ENCODE assay signal across 1 cellular context in the genomic region with DNA sequence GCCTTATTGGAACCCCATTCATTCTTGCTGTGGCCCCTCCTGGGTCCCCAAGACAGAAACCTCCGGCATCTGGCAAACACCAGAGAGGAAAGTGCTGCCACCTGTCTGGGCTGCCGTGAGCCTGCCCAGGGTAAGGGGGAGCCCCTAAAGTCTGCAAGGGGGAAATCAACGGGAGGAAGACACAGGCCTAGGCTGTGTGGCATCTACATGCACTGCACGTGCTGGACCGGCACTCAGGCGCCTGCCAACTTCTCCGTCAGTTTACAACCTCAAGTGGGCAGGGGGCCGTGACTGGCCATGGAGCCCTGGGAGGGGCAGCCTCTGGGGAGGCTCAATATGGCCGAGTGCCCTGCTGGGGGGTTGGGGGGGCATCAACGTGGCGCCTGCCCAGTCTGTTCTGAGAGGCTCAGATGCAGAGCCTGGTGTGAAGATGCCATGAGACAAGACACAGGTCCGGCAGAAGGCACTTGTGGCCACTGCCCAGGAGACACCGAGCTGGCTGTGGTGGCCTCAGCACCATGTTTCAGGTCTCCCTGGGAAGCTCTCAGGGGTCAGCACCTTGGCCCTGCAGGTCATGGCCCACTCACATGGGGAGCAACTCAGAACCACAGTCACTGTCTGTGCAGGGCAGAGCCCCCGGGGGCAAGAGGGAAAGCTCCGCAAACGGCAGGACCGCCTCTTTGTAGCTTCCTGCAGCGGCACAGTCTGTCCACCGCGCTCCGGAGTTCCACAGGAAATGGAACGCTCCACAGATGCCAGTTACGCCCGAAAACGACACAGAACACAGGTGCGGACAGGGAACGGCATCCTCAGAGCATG.
TF ChIP-seq lines count a peak whose summit lies in the region.

No MANE protein-coding gene starts in this region.

TF ChIP-seq in K562, 482 proteins besides CTCF, POLR2A, EP300 and RAD21:
- TF ChIP-seq ZNF121 (CRISPR knock-in tag; conservative IDR thresholded peaks at IDR 0.05) (no peak), TEAD2 (tag; IDR thresholded peaks at IDR 0.05) (no peak), TARDBP (IDR thresholded peaks at IDR 0.05) (no peak), SRF (CRISPR knock-in tag; IDR thresholded peaks at IDR 0.05) (no peak), KLF16 (IDR thresholded peaks at IDR 0.05) (no peak), ZNF766 (CRISPR knock-in tag; conservative IDR thresholded peaks at IDR 0.05) (no peak), ZNF197 (CRISPR knock-in tag; IDR thresholded peaks at IDR 0.05; ENCODE audit: low read depth) (no peak), MEF2A (IDR thresholded peaks at IDR 0.05; ENCODE audit: control insufficient read depth, low read depth, low read length) (no peak), WHSC1 (IDR thresholded peaks at IDR 0.05; ENCODE audit: low read length) (no peak), NR2C1 (IDR thresholded peaks at IDR 0.05) (no peak), NR2C1 (tag; IDR thresholded peaks at IDR 0.05) (no peak), RAD51 (IDR thresholded peaks at IDR 0.05; ENCODE audit: borderline replicate concordance, low read depth) (no peak), ZFP1 (CRISPR knock-in tag; IDR thresholded peaks at IDR 0.05) (no peak), FOXM1 (IDR thresholded peaks at IDR 0.05; ENCODE audit: low read depth) (no peak), FOXM1 (CRISPR knock-in tag; IDR thresholded peaks at IDR 0.05; ENCODE audit: low read depth) (no peak), TEAD4 (IDR thresholded peaks at IDR 0.05; ENCODE audit: low read length) (no peak), TEAD4 (CRISPR knock-in tag; IDR thresholded peaks at IDR 0.05; ENCODE audit: borderline replicate concordance) (0 out of 2 replicates have a peak, but pooled peaks have one; percentile 47), MCM3 (IDR thresholded peaks at IDR 0.05) (no peak), IFI16 (CRISPR knock-in tag; IDR thresholded peaks at IDR 0.05) (no peak), RBM22 (IDR thresholded peaks at IDR 0.05; ENCODE audit: low read depth, low read length, poor library complexity, severe bottlenecking) (peak; percentile 6), POLR2G (IDR thresholded peaks at IDR 0.05; ENCODE audit: low read depth, low read length) (peak; percentile 26; the same call in 1 of the 2 replicates), ZNF561 (CRISPR knock-in tag; conservative IDR thresholded peaks at IDR 0.05) (no peak), HNRNPUL1 (IDR thresholded peaks at IDR 0.05; ENCODE audit: low read length) (no peak), ZBTB1 (CRISPR knock-in tag; IDR thresholded peaks at IDR 0.05; ENCODE audit: borderline replicate concordance, low read depth) (no peak)
- TF ChIP-seq, protein P1, sequence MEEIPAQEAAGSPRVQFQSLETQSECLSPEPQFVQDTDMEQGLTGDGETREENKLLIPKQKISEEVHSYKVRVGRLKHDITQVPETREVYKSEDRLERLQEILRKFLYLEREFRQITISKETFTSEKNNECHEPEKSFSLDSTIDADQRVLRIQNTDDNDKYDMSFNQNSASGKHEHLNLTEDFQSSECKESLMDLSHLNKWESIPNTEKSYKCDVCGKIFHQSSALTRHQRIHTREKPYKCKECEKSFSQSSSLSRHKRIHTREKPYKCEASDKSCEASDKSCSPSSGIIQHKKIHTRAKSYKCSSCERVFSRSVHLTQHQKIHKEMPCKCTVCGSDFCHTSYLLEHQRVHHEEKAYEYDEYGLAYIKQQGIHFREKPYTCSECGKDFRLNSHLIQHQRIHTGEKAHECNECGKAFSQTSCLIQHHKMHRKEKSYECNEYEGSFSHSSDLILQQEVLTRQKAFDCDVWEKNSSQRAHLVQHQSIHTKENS (CRISPR knock-in tag; IDR thresholded peaks at IDR 0.05): no peak
- TF ChIP-seq, protein P2, sequence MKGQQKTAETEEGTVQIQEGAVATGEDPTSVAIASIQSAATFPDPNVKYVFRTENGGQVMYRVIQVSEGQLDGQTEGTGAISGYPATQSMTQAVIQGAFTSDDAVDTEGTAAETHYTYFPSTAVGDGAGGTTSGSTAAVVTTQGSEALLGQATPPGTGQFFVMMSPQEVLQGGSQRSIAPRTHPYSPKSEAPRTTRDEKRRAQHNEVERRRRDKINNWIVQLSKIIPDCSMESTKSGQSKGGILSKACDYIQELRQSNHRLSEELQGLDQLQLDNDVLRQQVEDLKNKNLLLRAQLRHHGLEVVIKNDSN (CRISPR knock-in tag; IDR thresholded peaks at IDR 0.05): no peak
- TF ChIP-seq, protein P3, sequence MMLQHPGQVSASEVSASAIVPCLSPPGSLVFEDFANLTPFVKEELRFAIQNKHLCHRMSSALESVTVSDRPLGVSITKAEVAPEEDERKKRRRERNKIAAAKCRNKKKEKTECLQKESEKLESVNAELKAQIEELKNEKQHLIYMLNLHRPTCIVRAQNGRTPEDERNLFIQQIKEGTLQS (IDR thresholded peaks at IDR 0.05): no peak
- TF ChIP-seq, protein P3 (CRISPR knock-in tag; conservative IDR thresholded peaks at IDR 0.05): no peak
TF ChIP-seq in K562: peak in this region for 3.
